ENCODE assay signal across 1 cellular context in the genomic region with DNA sequence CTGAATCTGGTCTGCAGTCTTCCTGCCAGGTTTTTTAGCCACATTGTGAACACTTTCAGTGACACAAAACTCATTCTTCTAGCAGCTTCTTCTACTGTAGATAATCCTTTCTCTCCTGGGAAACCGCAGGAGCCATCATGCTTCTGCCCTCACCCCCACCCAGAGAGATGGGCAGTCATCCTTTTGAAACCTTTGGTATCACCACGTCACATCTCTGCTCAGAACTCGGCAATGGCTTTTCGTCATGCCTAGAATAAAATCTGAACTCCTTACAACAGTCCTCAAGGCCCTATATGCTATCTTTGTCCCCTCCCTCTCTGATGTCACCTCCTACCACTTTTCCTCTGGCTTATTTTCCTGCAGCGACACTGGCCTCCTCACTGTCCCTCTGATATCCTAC.
TF ChIP-seq lines count a peak whose summit lies in the region.

No MANE protein-coding gene starts in this region.

TF ChIP-seq in H1, 55 proteins besides CTCF, POLR2A, EP300 and RAD21:
- no peak for TF ChIP-seq SP2 (IDR thresholded peaks at IDR 0.05; ENCODE audit: low read length)
